Comparison of ENCODE assay signal across 1 cellular context in the genomic region with DNA sequence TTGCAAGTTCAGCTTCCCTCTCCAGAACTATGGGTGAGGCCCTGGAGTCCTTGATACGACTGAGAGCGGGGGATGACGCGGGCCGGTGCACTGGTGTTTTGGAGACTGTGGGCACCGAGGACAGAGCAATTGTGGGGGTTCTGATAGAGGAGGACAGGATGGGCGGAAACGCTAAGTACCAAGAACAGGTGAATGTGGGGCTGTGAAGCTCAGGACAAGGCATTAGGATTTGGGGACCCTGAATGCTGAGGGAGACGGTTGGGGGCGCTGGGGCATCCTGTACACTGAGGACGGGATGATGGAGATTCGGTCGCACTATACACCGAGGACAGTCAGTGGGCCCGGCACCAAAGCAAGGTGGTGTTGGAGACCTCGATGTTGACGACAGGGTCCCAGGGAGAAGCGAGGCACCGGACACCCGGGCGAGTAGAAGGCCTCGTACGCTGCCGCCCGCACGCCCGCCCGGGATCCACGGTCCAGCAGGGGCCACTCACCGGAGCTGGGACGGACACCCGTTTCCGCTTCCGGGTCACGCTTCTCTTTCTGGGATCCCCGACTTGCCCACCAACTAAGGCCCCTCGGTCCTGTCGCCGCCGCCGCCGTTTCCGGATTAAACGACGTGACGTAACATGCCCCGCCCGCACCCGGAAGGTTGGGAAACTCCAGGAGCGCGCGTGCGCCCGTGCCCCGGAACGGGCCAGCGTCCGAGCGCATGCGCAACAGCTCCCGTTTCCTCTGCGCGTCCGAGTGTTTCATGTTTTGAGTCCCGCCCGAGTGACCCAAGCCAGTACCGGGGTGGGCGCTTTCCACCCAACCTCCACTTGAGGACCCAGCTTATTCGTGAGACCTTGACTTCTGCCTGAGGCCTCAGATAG.
TF ChIP-seq lines count a peak whose summit lies in the region.

Gene CHMP2A, minus strand, starts transcription at position 612 of the 875 bp plus-strand sequence. CDS start 893 bp downstream, outside the sequence.

TF ChIP-seq in GM12878, 131 proteins besides CTCF, POLR2A, EP300 and RAD21 (continued from another document and continues in another):
- TF ChIP-seq, protein P1, sequence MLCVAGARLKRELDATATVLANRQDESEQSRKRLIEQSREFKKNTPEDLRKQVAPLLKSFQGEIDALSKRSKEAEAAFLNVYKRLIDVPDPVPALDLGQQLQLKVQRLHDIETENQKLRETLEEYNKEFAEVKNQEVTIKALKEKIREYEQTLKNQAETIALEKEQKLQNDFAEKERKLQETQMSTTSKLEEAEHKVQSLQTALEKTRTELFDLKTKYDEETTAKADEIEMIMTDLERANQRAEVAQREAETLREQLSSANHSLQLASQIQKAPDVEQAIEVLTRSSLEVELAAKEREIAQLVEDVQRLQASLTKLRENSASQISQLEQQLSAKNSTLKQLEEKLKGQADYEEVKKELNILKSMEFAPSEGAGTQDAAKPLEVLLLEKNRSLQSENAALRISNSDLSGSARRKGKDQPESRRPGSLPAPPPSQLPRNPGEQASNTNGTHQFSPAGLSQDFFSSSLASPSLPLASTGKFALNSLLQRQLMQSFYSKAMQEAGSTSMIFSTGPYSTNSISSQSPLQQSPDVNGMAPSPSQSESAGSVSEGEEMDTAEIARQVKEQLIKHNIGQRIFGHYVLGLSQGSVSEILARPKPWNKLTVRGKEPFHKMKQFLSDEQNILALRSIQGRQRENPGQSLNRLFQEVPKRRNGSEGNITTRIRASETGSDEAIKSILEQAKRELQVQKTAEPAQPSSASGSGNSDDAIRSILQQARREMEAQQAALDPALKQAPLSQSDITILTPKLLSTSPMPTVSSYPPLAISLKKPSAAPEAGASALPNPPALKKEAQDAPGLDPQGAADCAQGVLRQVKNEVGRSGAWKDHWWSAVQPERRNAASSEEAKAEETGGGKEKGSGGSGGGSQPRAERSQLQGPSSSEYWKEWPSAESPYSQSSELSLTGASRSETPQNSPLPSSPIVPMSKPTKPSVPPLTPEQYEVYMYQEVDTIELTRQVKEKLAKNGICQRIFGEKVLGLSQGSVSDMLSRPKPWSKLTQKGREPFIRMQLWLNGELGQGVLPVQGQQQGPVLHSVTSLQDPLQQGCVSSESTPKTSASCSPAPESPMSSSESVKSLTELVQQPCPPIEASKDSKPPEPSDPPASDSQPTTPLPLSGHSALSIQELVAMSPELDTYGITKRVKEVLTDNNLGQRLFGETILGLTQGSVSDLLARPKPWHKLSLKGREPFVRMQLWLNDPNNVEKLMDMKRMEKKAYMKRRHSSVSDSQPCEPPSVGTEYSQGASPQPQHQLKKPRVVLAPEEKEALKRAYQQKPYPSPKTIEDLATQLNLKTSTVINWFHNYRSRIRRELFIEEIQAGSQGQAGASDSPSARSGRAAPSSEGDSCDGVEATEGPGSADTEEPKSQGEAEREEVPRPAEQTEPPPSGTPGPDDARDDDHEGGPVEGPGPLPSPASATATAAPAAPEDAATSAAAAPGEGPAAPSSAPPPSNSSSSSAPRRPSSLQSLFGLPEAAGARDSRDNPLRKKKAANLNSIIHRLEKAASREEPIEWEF (IDR thresholded peaks at IDR 0.05; ENCODE audit: insufficient replicate concordance, low read depth, low read length) = no peak
- TF ChIP-seq CHD4 (IDR thresholded peaks at IDR 0.05) = no peak
- peak; percentile 84 for TF ChIP-seq NR2C2 (IDR thresholded peaks at IDR 0.05; ENCODE audit: borderline replicate concordance, control insufficient read depth, insufficient read length, low read depth)
- TF ChIP-seq CREM (IDR thresholded peaks at IDR 0.05; ENCODE audit: low read depth) = peak; percentile 93
- no peak for TF ChIP-seq SP1 (IDR thresholded peaks at IDR 0.05; ENCODE audit: low read depth, low read length)
- peak; percentile 26 to 28; a peak in 2 of 3 replicates for TF ChIP-seq EGR1 (IDR thresholded peaks at IDR 0.05; ENCODE audit: borderline replicate concordance in 1 of 2, low read depth in 2 of 2, low read length in 2 of 2)
- TF ChIP-seq HSF1 (IDR thresholded peaks at IDR 0.05; ENCODE audit: low read depth, low read length) = no peak
- TF ChIP-seq MLLT1 (IDR thresholded peaks at IDR 0.05) = no peak; the same call in 1 of the 2 replicates
- TF ChIP-seq HDAC6 (IDR thresholded peaks at IDR 0.05; ENCODE audit: unreplicated experiment) = no peak
- no peak for TF ChIP-seq MYB (IDR thresholded peaks at IDR 0.05; ENCODE audit: borderline replicate concordance, low read depth, low read length)
- TF ChIP-seq ESRRA (IDR thresholded peaks at IDR 0.05; ENCODE audit: low read length) = no peak
- TF ChIP-seq MEF2B (IDR thresholded peaks at IDR 0.05; ENCODE audit: partially characterized antibody, poor library complexity, severe bottlenecking) = peak; percentile 19
- no peak for TF ChIP-seq RUNX3 (IDR thresholded peaks at IDR 0.05; ENCODE audit: low read length)
- TF ChIP-seq, protein P2, sequence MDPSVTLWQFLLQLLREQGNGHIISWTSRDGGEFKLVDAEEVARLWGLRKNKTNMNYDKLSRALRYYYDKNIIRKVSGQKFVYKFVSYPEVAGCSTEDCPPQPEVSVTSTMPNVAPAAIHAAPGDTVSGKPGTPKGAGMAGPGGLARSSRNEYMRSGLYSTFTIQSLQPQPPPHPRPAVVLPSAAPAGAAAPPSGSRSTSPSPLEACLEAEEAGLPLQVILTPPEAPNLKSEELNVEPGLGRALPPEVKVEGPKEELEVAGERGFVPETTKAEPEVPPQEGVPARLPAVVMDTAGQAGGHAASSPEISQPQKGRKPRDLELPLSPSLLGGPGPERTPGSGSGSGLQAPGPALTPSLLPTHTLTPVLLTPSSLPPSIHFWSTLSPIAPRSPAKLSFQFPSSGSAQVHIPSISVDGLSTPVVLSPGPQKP (IDR thresholded peaks at IDR 0.05; ENCODE audit: low read depth, low read length) = peak; percentile 78; the same call in 1 of the 2 replicates
- TF ChIP-seq SREBF2 (IDR thresholded peaks at IDR 0.05; ENCODE audit: low read length) = no peak
- TF ChIP-seq CBX5 (IDR thresholded peaks at IDR 0.05; ENCODE audit: low read depth) = no peak
- no peak for TF ChIP-seq BRCA1 (IDR thresholded peaks at IDR 0.05; ENCODE audit: low read depth, low read length)
- TF ChIP-seq TBL1XR1 (IDR thresholded peaks at IDR 0.05; ENCODE audit: low read depth, low read length) = peak; percentile 45; the same call in 1 of the 2 replicates
- TF ChIP-seq SMAD1 (IDR thresholded peaks at IDR 0.05; ENCODE audit: low read depth, partially characterized antibody) = no peak
- no peak for TF ChIP-seq HDGF (IDR thresholded peaks at IDR 0.05)
- TF ChIP-seq RBBP5 (conservative IDR thresholded peaks at IDR 0.05) = no peak
- TF ChIP-seq CBFB (IDR thresholded peaks at IDR 0.05; ENCODE audit: low read depth) = no peak; the same call in 1 of the 2 replicates
- peak; percentile 84 for TF ChIP-seq ZBED1 (IDR thresholded peaks at IDR 0.05; ENCODE audit: borderline replicate concordance)
- TF ChIP-seq PRDM15 (CRISPR knock-in tag; IDR thresholded peaks at IDR 0.05) = no peak
- TF ChIP-seq, protein P3, sequence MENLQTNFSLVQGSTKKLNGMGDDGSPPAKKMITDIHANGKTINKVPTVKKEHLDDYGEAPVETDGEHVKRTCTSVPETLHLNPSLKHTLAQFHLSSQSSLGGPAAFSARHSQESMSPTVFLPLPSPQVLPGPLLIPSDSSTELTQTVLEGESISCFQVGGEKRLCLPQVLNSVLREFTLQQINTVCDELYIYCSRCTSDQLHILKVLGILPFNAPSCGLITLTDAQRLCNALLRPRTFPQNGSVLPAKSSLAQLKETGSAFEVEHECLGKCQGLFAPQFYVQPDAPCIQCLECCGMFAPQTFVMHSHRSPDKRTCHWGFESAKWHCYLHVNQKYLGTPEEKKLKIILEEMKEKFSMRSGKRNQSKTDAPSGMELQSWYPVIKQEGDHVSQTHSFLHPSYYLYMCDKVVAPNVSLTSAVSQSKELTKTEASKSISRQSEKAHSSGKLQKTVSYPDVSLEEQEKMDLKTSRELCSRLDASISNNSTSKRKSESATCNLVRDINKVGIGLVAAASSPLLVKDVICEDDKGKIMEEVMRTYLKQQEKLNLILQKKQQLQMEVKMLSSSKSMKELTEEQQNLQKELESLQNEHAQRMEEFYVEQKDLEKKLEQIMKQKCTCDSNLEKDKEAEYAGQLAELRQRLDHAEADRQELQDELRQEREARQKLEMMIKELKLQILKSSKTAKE (IDR thresholded peaks at IDR 0.05; ENCODE audit: low read depth, poor library complexity, severe bottlenecking) = no peak
- peak; percentile 75 for TF ChIP-seq CHD2 (IDR thresholded peaks at IDR 0.05; ENCODE audit: borderline replicate concordance, low read depth, low read length)
- peak; percentile 97 for TF ChIP-seq BCL3 (IDR thresholded peaks at IDR 0.05; ENCODE audit: borderline replicate concordance, insufficient read depth, low read depth, low read length, poor library complexity, severe bottlenecking)
- no peak for TF ChIP-seq ZZZ3 (IDR thresholded peaks at IDR 0.05; ENCODE audit: control insufficient read depth, insufficient read length, low read depth)
- TF ChIP-seq ZBTB4 (CRISPR knock-in tag; IDR thresholded peaks at IDR 0.05) = no peak
